In the genomic region with DNA sequence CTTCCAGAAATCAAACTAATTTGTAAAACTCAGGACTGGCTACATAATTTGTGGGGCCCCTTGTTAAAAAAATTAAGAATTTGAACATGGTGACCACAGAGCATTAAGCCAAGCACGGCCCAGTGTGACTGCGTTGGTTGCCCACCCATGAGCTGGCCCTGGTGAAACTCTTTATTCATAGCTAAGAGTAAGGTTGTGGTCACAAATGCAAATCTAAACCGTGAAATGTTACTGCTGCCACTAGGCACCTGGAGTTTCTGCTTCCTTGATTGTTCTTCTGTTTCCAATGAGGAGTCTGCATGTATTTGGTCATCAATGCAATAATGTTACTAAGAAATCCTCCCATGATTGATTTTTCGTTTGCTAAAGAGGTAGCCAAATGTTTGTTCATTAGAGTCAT, we compare ENCODE assay signal across 10 cellular contexts. TPM values are rescaled to one million over a fixed set of nuclear protein-coding genes. Genes with fewer than 3 reads are reported as not detected.
DNase-seq lines count a peak whose midpoint lies in the region; ATAC-seq and TF ChIP-seq lines count a peak whose summit lies in the region.
"Had no signal": no experiment of that assay in that cellular context is flagged by ENCODE, and none has a peak within 500 bp of the region (broad histone marks: within the 10 kb centered on the region; RNA-seq: fewer than 3 reads in every experiment).

No MANE protein-coding gene starts in this region.

- H3K4me3 ChIP-seq in mesendoderm (ENCODE audit: low read length): no peak overlapping the region
- no peak overlapping the region for H3K4me3 ChIP-seq in foreskin fibroblast (ENCODE audit: low read depth in 1 of 2, low read length in 2 of 2)

- no peak overlapping the region for H2BK15ac ChIP-seq in mesendoderm (replicated peaks; ENCODE audit: low read depth)

- H3K4me1 ChIP-seq in mesendoderm (ENCODE audit: control insufficient read depth, low read depth, low read length): peaks cover 7% of the 10 kb centered on the region

- H3K27ac Mint-ChIP-seq in progenitor cell of endocrine pancreas: peak overlapping the region; percentile 84

- H3K9ac ChIP-seq in mesendoderm (ENCODE audit: low read length): no peak overlapping the region

- no peak overlapping the region for H2AK5ac ChIP-seq in mesendoderm (ENCODE audit: low read length)

- H3K36me3 Mint-ChIP-seq in progenitor cell of endocrine pancreas (ENCODE audit: insufficient read depth): peaks cover 21% of the 10 kb centered on the region

- no peak overlapping the region for H3K56ac ChIP-seq in mesendoderm (ENCODE audit: low read length)

- H3K18ac ChIP-seq in mesendoderm (ENCODE audit: low read length): no peak overlapping the region

- peaks cover 29% of the 10 kb centered on the region for H3K79me1 ChIP-seq in mesendoderm (ENCODE audit: low read length)

- no peak overlapping the region for H4K5ac ChIP-seq in mesendoderm (ENCODE audit: low read length)

- no peaks in the 10 kb centered on the region for H3K27me3 Mint-ChIP-seq in progenitor cell of endocrine pancreas

- H3K27me3 ChIP-seq in mesendoderm (ENCODE audit: insufficient read depth, low read length, poor library complexity): no peaks in the 10 kb centered on the region

- H3K27ac ChIP-seq in mesendoderm (ENCODE audit: low read depth, low read length): no peak overlapping the region

- no peaks in the 10 kb centered on the region for H3K9me3 Mint-ChIP-seq in progenitor cell of endocrine pancreas (ENCODE audit: low read depth)
- H3K9me3 Mint-ChIP-seq: WTC11 had no signal

- H3K36me3 ChIP-seq in mesendoderm (ENCODE audit: control insufficient read depth, insufficient read depth, low read length): no peaks in the 10 kb centered on the region

- DNase-seq in progenitor cell of endocrine pancreas (ENCODE audit: low spot score, unreplicated experiment): no peak
- DNase-seq in GM10266 (ENCODE audit: extremely low spot score): no peak
- DNase-seq in mesendoderm: no peak
- no peak for DNase-seq in foreskin fibroblast
- DNase-seq: NCI-H1694 treated with DMSO at 0.1 percent for 48 hours; stimulated activated CD4-positive, alpha-beta T cell treated with anti-CD3 and anti-CD28 coated beads, Interleukin-2, amount 100 ng/mL, for 24 hours had no signal

- TF ChIP-seq CTCF in progenitor cell of endocrine pancreas (IDR thresholded peaks at IDR 0.05; ENCODE audit: unreplicated experiment): no peak
- TF ChIP-seq CTCF in GM10266 (IDR thresholded peaks at IDR 0.05; ENCODE audit: control insufficient read depth, insufficient read depth, low read depth, missing control alignments): no peak
- no peak for TF ChIP-seq CTCF in foreskin fibroblast (IDR thresholded peaks at IDR 0.05; ENCODE audit: low read depth, low read length)

- H3K79me2 ChIP-seq in mesendoderm (ENCODE audit: control insufficient read depth, insufficient read depth, low read length): peaks cover 53% of the 10 kb centered on the region

- no peak overlapping the region for H3K4me2 ChIP-seq in mesendoderm (ENCODE audit: low read length)

- no peak overlapping the region for H2BK5ac ChIP-seq in mesendoderm (ENCODE audit: low read length)

- no peak overlapping the region for H3K4me3 Mint-ChIP-seq in progenitor cell of endocrine pancreas (ENCODE audit: low read depth)
- H3K4me3 Mint-ChIP-seq: WTC11 had no signal

- peaks cover 30% of the 10 kb centered on the region for H3K4me1 Mint-ChIP-seq in progenitor cell of endocrine pancreas (ENCODE audit: low read depth)

- no peak overlapping the region for H3K23ac ChIP-seq in mesendoderm (ENCODE audit: low read length)

- ATAC-seq in GM19043 (IDR thresholded peaks at IDR 0.05; ENCODE audit: low read depth, unreplicated experiment): peak; percentile 45
- ATAC-seq in HG02623 (IDR thresholded peaks at IDR 0.05; ENCODE audit: unreplicated experiment): peak; percentile 53
- peak; percentile 32 for ATAC-seq in HG03442 (IDR thresholded peaks at IDR 0.05; ENCODE audit: unreplicated experiment)
- ATAC-seq: WTC11 had no signal

- H4K8ac ChIP-seq in mesendoderm (ENCODE audit: low read depth, low read length): no peak overlapping the region

- H3K4ac ChIP-seq in mesendoderm (ENCODE audit: low read depth, low read length): no peak overlapping the region

- WGBS in mesendoderm (ENCODE audit: extremely low coverage, insufficient coverage, low lambda C conversion rate): no CpG with 5 or more reads among the region's 4 CpGs

- no peak overlapping the region for H2BK120ac ChIP-seq in mesendoderm (ENCODE audit: low read depth, low read length)

RNA-seq across cellular contexts. Expression of gene GCNT1, which starts 4.2 kb away (rescaled TPM):
- 57.1 and 69.3 TPM in 2 replicates for total RNA-seq in progenitor cell of endocrine pancreas
- polyA plus RNA-seq in mesendoderm (2013, experiment 1 of 2): 53.3 TPM
- polyA plus RNA-seq in mesendoderm (2013, experiment 2 of 2): 49.0 TPM
